In genomic region chr1:159916240-159917051, GRCh38 we compare ENCODE assay signal across 8 cellular contexts. TPM values are rescaled to one million over a fixed set of nuclear protein-coding genes. Genes with fewer than 3 reads are reported as not detected.
DNase-seq lines count a peak whose midpoint lies in the region; ATAC-seq, FAIRE-seq and TF ChIP-seq lines count a peak whose summit lies in the region.

No MANE protein-coding gene starts in this region.

- POLR2A ChIA-PET in CD8-positive, alpha-beta T cell (lab: Charles Lee), result no interaction called here
- POLR2A ChIA-PET in K562 (lab: Yijun Ruan, JAX), result interaction anchor here (0.6 to 4.1 kb wide), 10 partner anchors 8 to 748 kb away, joined by 3 to 35 read pairs (median 6); partner anchors contain the start of gene TAGLN2

- intact Hi-C loops in CD8-positive, alpha-beta T cell (cut with DNase I, micrococcal nuclease), result no loop called here
- intact Hi-C loops in K562 (cut with micrococcal nuclease), result no loop called here
- intact Hi-C loops in left lung (cut with DNase I), result no loop called here
- intact Hi-C loops in gastrocnemius medialis (cut with DNase I; ENCODE audit: low total_unique reads), result no loop called here

- no peaks in the 10 kb centered on the region for H3K27me3 ChIP-seq in CD8-positive, alpha-beta T cell (ENCODE audit: insufficient read depth, low read length)
- H3K27me3 ChIP-seq in HUES64 (ENCODE audit: insufficient read depth, low read length) (no peaks in the 10 kb centered on the region), K562 (ENCODE audit: control insufficient read depth in 2 of 2, insufficient read depth in 2 of 2, low read length in 2 of 2) (no peaks in the 10 kb centered on the region), left lung (no peaks in the 10 kb centered on the region), gastrocnemius medialis (no peaks in the 10 kb centered on the region)

- no peak for TF ChIP-seq EP300 in K562 (IDR thresholded peaks at IDR 0.05; ENCODE audit: low read length)

- TF ChIP-seq CTCF in CD8-positive, alpha-beta T cell (IDR thresholded peaks at IDR 0.05), result no peak
- TF ChIP-seq CTCF in K562 (IDR thresholded peaks at IDR 0.05 in 2 of 3, conservative IDR thresholded peaks at IDR 0.05 in 1 of 3; ENCODE audit: insufficient read depth in 2 of 3, low read depth in 1 of 3, low read length in 3 of 3) (no peak), left lung (IDR thresholded peaks at IDR 0.05) (no peak), gastrocnemius medialis (IDR thresholded peaks at IDR 0.05 in 4 of 5, conservative IDR thresholded peaks at IDR 0.05 in 1 of 5) (no peak)

- in situ Hi-C loops in K562 (cut with MboI), result no loop called here
- in situ Hi-C loops in gastrocnemius medialis (cut with MboI; ENCODE audit: low sequenced_read_pairs in 4 of 4), result no loop called here

- no peak for FAIRE-seq in K562 (lab: Jason Lieb, UNC)

- peaks cover 66% of the 10 kb centered on the region for H3K4me1 Mint-ChIP-seq in CD8-positive, alpha-beta T cell (ENCODE audit: low read depth)

- H3K9ac ChIP-seq in HUES64 (ENCODE audit: low read depth, low read length) (peak overlapping the region; percentile 35; the same call in 1 of the 2 replicates), K562 (ENCODE audit: insufficient read depth in 1 of 2, low read depth in 2 of 2, low read length in 2 of 2) (peak overlapping the region in 1 of 2 experiments; percentile 54; a peak in 1 of 4 replicates)

- H3K4me1 ChIP-seq in CD8-positive, alpha-beta T cell (ENCODE audit: insufficient read depth, low read length), result peaks cover 24% of the 10 kb centered on the region
- H3K4me1 ChIP-seq in HUES64 (ENCODE audit: insufficient read depth, low read length) (peaks cover 34% of the 10 kb centered on the region), K562 (replicated peaks in 1 of 2; ENCODE audit: control insufficient read depth in 2 of 2, insufficient read depth in 2 of 2, low read length in 2 of 2) (peaks cover 9 to 14% of the 10 kb centered on the region in 2 experiments), left lung (peaks cover 19 to 84% of the 10 kb centered on the region in 2 donors), gastrocnemius medialis (peaks cover 15 to 32% of the 10 kb centered on the region in 2 donors)

- H3K4me3 Mint-ChIP-seq in CD8-positive, alpha-beta T cell, result no peak overlapping the region

- H3K27me3 Mint-ChIP-seq in CD8-positive, alpha-beta T cell (ENCODE audit: low read depth), result no peaks in the 10 kb centered on the region

- H3K9me3 ChIP-seq in CD8-positive, alpha-beta T cell (ENCODE audit: low read length), result no peaks in the 10 kb centered on the region
- H3K9me3 ChIP-seq in HUES64 (ENCODE audit: insufficient read depth, low read depth, low read length) (no peaks in the 10 kb centered on the region), K562 (replicated peaks; ENCODE audit: control insufficient read depth, insufficient read depth, low read depth, low read length) (no peaks in the 10 kb centered on the region), left lung (no peaks in the 10 kb centered on the region), gastrocnemius medialis (no peaks in the 10 kb centered on the region)

- no peak for ATAC-seq in CD8-positive, alpha-beta T cell
- ATAC-seq in K562, result peak; percentile 19
- ATAC-seq in left lung, result peak; percentile 1
- no peak for ATAC-seq in gastrocnemius medialis
- ATAC-seq in HG03342 (IDR thresholded peaks at IDR 0.05; ENCODE audit: unreplicated experiment), result no peak
- no peak for ATAC-seq in GM21367 (IDR thresholded peaks at IDR 0.05; ENCODE audit: unreplicated experiment)

- peak overlapping the region; percentile 15 for H3K27ac ChIP-seq in CD8-positive, alpha-beta T cell (ENCODE audit: low read depth, low read length)
- H3K27ac ChIP-seq in HUES64 (ENCODE audit: low read depth, low read length), result peak overlapping the region; percentile 70
- H3K27ac ChIP-seq in K562 (ENCODE audit: extremely low read depth, low read depth, low read length), result no peak overlapping the region
- peak overlapping the region; percentile 55 to 89 for H3K27ac ChIP-seq in left lung
- peak overlapping the region in 1 of 4 donors; percentile 18 for H3K27ac ChIP-seq in gastrocnemius medialis

- H3K9me1 ChIP-seq in K562 (ENCODE audit: control insufficient read depth, insufficient read depth, low read length), result peaks cover 10% of the 10 kb centered on the region

- H3K79me2 ChIP-seq in K562 (ENCODE audit: control insufficient read depth, insufficient read depth, low read length), result peaks cover 20% of the 10 kb centered on the region

- no peaks in the 10 kb centered on the region for H3K9me3 Mint-ChIP-seq in CD8-positive, alpha-beta T cell

- BruUV-seq in K562 (replicated peaks; lab: Mats Ljungman, UMichigan), result no TSS peak

- H3K36me3 Mint-ChIP-seq in CD8-positive, alpha-beta T cell, result peaks cover 60% of the 10 kb centered on the region

- CTCF ChIA-PET in CD8-positive, alpha-beta T cell (lab: Charles Lee), result interaction anchor here (1.1 to 2.8 kb wide), 3 partner anchors 20 to 117 kb away, joined by 4 to 10 read pairs (median 6); no protein-coding TSS in a partner anchor
- CTCF ChIA-PET in K562 (lab: Yijun Ruan, JAX; ENCODE audit: low intra/inter-chr PET ratio), result no interaction called here

- H3K4me3 ChIP-seq in CD8-positive, alpha-beta T cell (ENCODE audit: low read depth, low read length), result no peak overlapping the region
- H3K4me3 ChIP-seq in HUES64 (ENCODE audit: low read length) (no peak overlapping the region), K562 (no peak overlapping the region), left lung (no peak overlapping the region), gastrocnemius medialis (no peak overlapping the region)

- H3K4me2 ChIP-seq in K562 (ENCODE audit: insufficient read depth, low read length), result no peak overlapping the region

- peak overlapping the region; percentile 75 for H3K27ac Mint-ChIP-seq in CD8-positive, alpha-beta T cell

- H2AFZ ChIP-seq in K562 (ENCODE audit: low read depth, low read length), result no peak overlapping the region

- H3K36me3 ChIP-seq in CD8-positive, alpha-beta T cell (ENCODE audit: insufficient read depth, low read length), result peaks cover 30% of the 10 kb centered on the region
- H3K36me3 ChIP-seq in HUES64 (ENCODE audit: insufficient read depth, low read length), result peaks cover 33% of the 10 kb centered on the region
- peaks cover 54% of the 10 kb centered on the region for H3K36me3 ChIP-seq in K562 (ENCODE audit: control insufficient read depth, insufficient read depth, low read length)
- H3K36me3 ChIP-seq in left lung, result peaks cover 8 to 55% of the 10 kb centered on the region in 2 donors
- H3K36me3 ChIP-seq in gastrocnemius medialis, result peaks cover 0 to 14% of the 10 kb centered on the region in 2 donors

- TF ChIP-seq POLR2A in K562 (conservative IDR thresholded peaks at IDR 0.05) (no peak), gastrocnemius medialis (IDR thresholded peaks at IDR 0.05) (no peak)

- WGBS in HUES64, result 64% methylated on average over 8 of the region's 9 CpGs
- 67% methylated on average over 9 of the region's 9 CpGs for WGBS in K562 (ENCODE audit: insufficient coverage, low coverage, missing lambda C conversion rate)

- TF ChIP-seq RAD21 in K562 (CRISPR knock-in tag; conservative IDR thresholded peaks at IDR 0.05 in 1 of 2, IDR thresholded peaks at IDR 0.05 in 1 of 2), result no peak

- no peak for DNase-seq in CD8-positive, alpha-beta T cell
- DNase-seq in K562 (ENCODE audit: extremely low read depth in 1 of 4, low spot score in 3 of 4) (no peak), left lung (no peak), gastrocnemius medialis (no peak)
- DNase-seq in activated CD8-positive, alpha-beta memory T cell treated with anti-CD3 and anti-CD28 coated beads, Interleukin-2, amount 50 U/mL, for 48 hours, result no peak

- peaks cover 15% of the 10 kb centered on the region for H4K20me1 ChIP-seq in K562 (replicated peaks; ENCODE audit: control insufficient read depth, insufficient read depth, low read length)

RNA-seq across cellular contexts. Expression of gene TAGLN2, which starts 8.9 kb away (rescaled TPM):
- 100 to 1,000 TPM; 235 to 238 TPM for total RNA-seq in CD8-positive, alpha-beta T cell
- 50.9 TPM for polyA plus RNA-seq in HUES64 (2013, experiment 1 of 2)
- polyA plus RNA-seq in HUES64 (2013, experiment 2 of 2), result 46.5 TPM
- total RNA-seq in K562 (2011; cell fraction: chromatin; rRNA removed; ENCODE audit: low replicate concordance), result 38.5 and 101 TPM in 2 replicates
- 100 and 103 TPM in 2 replicates for total RNA-seq in K562 (2011; cell fraction: nucleolus; rRNA removed)
- total RNA-seq in K562 (2011; cell fraction: nucleoplasm; rRNA removed), result 95.8 and 128 TPM in 2 replicates
- total RNA-seq in K562 (2014; rRNA removed), result 456 and 502 TPM in 2 replicates
- total RNA-seq in K562 (2014; rRNA removed; fragmentation: Illumina TruSeq; extraction: Trizol), result 180 and 192 TPM in 2 replicates
- 247 and 249 TPM in 2 replicates for total RNA-seq in K562 (2015; rRNA removed; fragmentation: Illumina TruSeq; extraction: Trizol)
- 498 and 506 TPM in 2 replicates for total RNA-seq in K562 (2021)
- polyA plus RNA-seq in K562 (2011; rRNA removed), result 414 and 518 TPM in 2 replicates
- polyA plus RNA-seq in K562 (2011; cell fraction: cytosol; rRNA removed), result 883 and 1,031 TPM in 2 replicates
- 273 and 355 TPM in 2 replicates for polyA plus RNA-seq in K562 (2011; cell fraction: nucleus; rRNA removed)
- 571 and 615 TPM in 2 replicates for polyA plus RNA-seq in K562 (2012)
- polyA plus RNA-seq in K562 (2014; fragmentation: Illumina TruSeq; extraction: Trizol), result 565 and 573 TPM in 2 replicates
- 100 to 1,000 TPM; 334 to 683 TPM for polyA plus RNA-seq in K562 (2014; fragmentation: Nextera tagmentation; extraction: Ambion mirVana)
- polyA plus RNA-seq in K562 (2014; rRNA removed), result 455 and 456 TPM in 2 replicates
- polyA minus RNA-seq in K562 (2011; rRNA and poly(A)+ RNA removed), result 196 and 205 TPM in 2 replicates
- 239 and 243 TPM in 2 replicates for polyA minus RNA-seq in K562 (2011; cell fraction: cytosol; rRNA and poly(A)+ RNA removed)
- 47.4 and 74.8 TPM in 2 replicates for polyA minus RNA-seq in K562 (2011; cell fraction: nucleus; rRNA and poly(A)+ RNA removed)
- 100 to 1,000 TPM; 565 to 617 TPM for total RNA-seq in left lung
- total RNA-seq in gastrocnemius medialis, result 10 to 100 TPM; 28.8 to 48.2 (median 37.5) TPM

RNA-seq across cellular contexts. Expression of gene CFAP45, which starts 16.5 kb away (rescaled TPM):
- total RNA-seq in CD8-positive, alpha-beta T cell, result 1 to 10 TPM; 4.9 to 7.1 TPM
- polyA plus RNA-seq in HUES64 (2013, experiment 1 of 2), result not detected
- polyA plus RNA-seq in HUES64 (2013, experiment 2 of 2), result 0.38 TPM
- 1.8 and 2.4 TPM in 2 replicates for total RNA-seq in K562 (2011; cell fraction: chromatin; rRNA removed; ENCODE audit: low replicate concordance)
- total RNA-seq in K562 (2011; cell fraction: nucleolus; rRNA removed), result 0.33 and 1.1 TPM in 2 replicates
- total RNA-seq in K562 (2011; cell fraction: nucleoplasm; rRNA removed), result 1.2 and 2.4 TPM in 2 replicates
- 1.2 and 1.5 TPM in 2 replicates for total RNA-seq in K562 (2014; rRNA removed)
- total RNA-seq in K562 (2014; rRNA removed; fragmentation: Illumina TruSeq; extraction: Trizol), result 1.2 and 1.7 TPM in 2 replicates
- total RNA-seq in K562 (2015; rRNA removed; fragmentation: Illumina TruSeq; extraction: Trizol), result 0.94 and 1.4 TPM in 2 replicates
- total RNA-seq in K562 (2021), result 0.72 and 1.6 TPM in 2 replicates
- polyA plus RNA-seq in K562 (2011; rRNA removed), result 0.85 and 1.5 TPM in 2 replicates
- polyA plus RNA-seq in K562 (2011; cell fraction: cytosol; rRNA removed), result 0.43 and 0.59 TPM in 2 replicates
- polyA plus RNA-seq in K562 (2011; cell fraction: nucleus; rRNA removed), result 0.97 and 1.1 TPM in 2 replicates
- 0.91 and 1.0 TPM in 2 replicates for polyA plus RNA-seq in K562 (2012)
- 1.6 and 2.0 TPM in 2 replicates for polyA plus RNA-seq in K562 (2014; fragmentation: Illumina TruSeq; extraction: Trizol)
- polyA plus RNA-seq in K562 (2014; fragmentation: Nextera tagmentation; extraction: Ambion mirVana), result 1 to 10 TPM in 1 of 2 experiments, under 1 TPM in 1; 0.65 to 1.3 TPM
- polyA plus RNA-seq in K562 (2014; rRNA removed), result 1.0 and 2.4 TPM in 2 replicates
- polyA minus RNA-seq in K562 (2011; rRNA and poly(A)+ RNA removed), result 1.6 and 1.8 TPM in 2 replicates
- 0.48 and 0.91 TPM in 2 replicates for polyA minus RNA-seq in K562 (2011; cell fraction: cytosol; rRNA and poly(A)+ RNA removed)
- polyA minus RNA-seq in K562 (2011; cell fraction: nucleus; rRNA and poly(A)+ RNA removed), result 0.40 and 0.89 TPM in 2 replicates
- 1 to 10 TPM; 1.1 to 4.7 TPM for total RNA-seq in left lung
- total RNA-seq in gastrocnemius medialis, result not detected

RNA-seq across cellular contexts. Expression of gene IGSF9, which starts 29.0 kb away (rescaled TPM):
- not detected for total RNA-seq in CD8-positive, alpha-beta T cell
- 14.7 TPM for polyA plus RNA-seq in HUES64 (2013, experiment 1 of 2)
- polyA plus RNA-seq in HUES64 (2013, experiment 2 of 2), result 12.9 TPM
- 0.28 TPM in 1 of 2 replicates, not detected in the other for total RNA-seq in K562 (2011; cell fraction: chromatin; rRNA removed; ENCODE audit: low replicate concordance)
- 0.13 and 0.17 TPM in 2 replicates for total RNA-seq in K562 (2011; cell fraction: nucleolus; rRNA removed)
- total RNA-seq in K562 (2011; cell fraction: nucleoplasm; rRNA removed), result 0.15 and 0.29 TPM in 2 replicates
- total RNA-seq in K562 (2014; rRNA removed), result 0.09 and 0.24 TPM in 2 replicates
- 0.04 TPM in 1 of 2 replicates, not detected in the other for total RNA-seq in K562 (2014; rRNA removed; fragmentation: Illumina TruSeq; extraction: Trizol)
- total RNA-seq in K562 (2015; rRNA removed; fragmentation: Illumina TruSeq; extraction: Trizol), result 0.04 and 0.08 TPM in 2 replicates
- 0.29 and 0.34 TPM in 2 replicates for total RNA-seq in K562 (2021)
- polyA plus RNA-seq in K562 (2011; rRNA removed), result 0.03 and 0.09 TPM in 2 replicates
- 0.07 and 0.12 TPM in 2 replicates for polyA plus RNA-seq in K562 (2011; cell fraction: cytosol; rRNA removed)
- polyA plus RNA-seq in K562 (2011; cell fraction: nucleus; rRNA removed), result 0.38 TPM in 2 replicates
- 0.18 and 0.26 TPM in 2 replicates for polyA plus RNA-seq in K562 (2012)
- 0.19 and 0.22 TPM in 2 replicates for polyA plus RNA-seq in K562 (2014; fragmentation: Illumina TruSeq; extraction: Trizol)
- under 1 TPM in 1 of 2 experiments, not detected in 1; 0.04 TPM for polyA plus RNA-seq in K562 (2014; fragmentation: Nextera tagmentation; extraction: Ambion mirVana)
- polyA plus RNA-seq in K562 (2014; rRNA removed), result 0.25 and 0.31 TPM in 2 replicates
- polyA minus RNA-seq in K562 (2011; rRNA and poly(A)+ RNA removed), result 0.07 TPM in 1 of 2 replicates, not detected in the other
- 0.19 TPM in 1 of 2 replicates, not detected in the other for polyA minus RNA-seq in K562 (2011; cell fraction: cytosol; rRNA and poly(A)+ RNA removed)
- polyA minus RNA-seq in K562 (2011; cell fraction: nucleus; rRNA and poly(A)+ RNA removed), result 0.11 and 0.13 TPM in 2 replicates
- 1 to 10 TPM; 2.8 to 3.0 TPM for total RNA-seq in left lung
- under 1 TPM in 2 of 4 donors, not detected in 2; 0.10 to 0.11 TPM for total RNA-seq in gastrocnemius medialis

RNA-seq across cellular contexts. Expression of gene SLAMF9, which starts 37.6 kb away (rescaled TPM):
- not detected for total RNA-seq in CD8-positive, alpha-beta T cell
- polyA plus RNA-seq in HUES64 (2013, experiment 1 of 2), result not detected
- not detected for polyA plus RNA-seq in HUES64 (2013, experiment 2 of 2)
- not detected in 2 replicates for total RNA-seq in K562 (2011; cell fraction: chromatin; rRNA removed; ENCODE audit: low replicate concordance)
- not detected in 2 replicates for total RNA-seq in K562 (2011; cell fraction: nucleolus; rRNA removed)
- total RNA-seq in K562 (2011; cell fraction: nucleoplasm; rRNA removed), result not detected in 2 replicates
- not detected in 2 replicates for total RNA-seq in K562 (2014; rRNA removed)
- total RNA-seq in K562 (2014; rRNA removed; fragmentation: Illumina TruSeq; extraction: Trizol), result not detected in 2 replicates
- total RNA-seq in K562 (2015; rRNA removed; fragmentation: Illumina TruSeq; extraction: Trizol), result not detected in 2 replicates
- total RNA-seq in K562 (2021), result not detected in 2 replicates
- 0.13 TPM in 1 of 2 replicates, not detected in the other for polyA plus RNA-seq in K562 (2011; rRNA removed)
- not detected in 2 replicates for polyA plus RNA-seq in K562 (2011; cell fraction: cytosol; rRNA removed)
- not detected in 2 replicates for polyA plus RNA-seq in K562 (2011; cell fraction: nucleus; rRNA removed)
- polyA plus RNA-seq in K562 (2012), result 0.19 TPM in 1 of 2 replicates, not detected in the other
- polyA plus RNA-seq in K562 (2014; fragmentation: Illumina TruSeq; extraction: Trizol), result 0.25 TPM in 1 of 2 replicates, not detected in the other
- polyA plus RNA-seq in K562 (2014; fragmentation: Nextera tagmentation; extraction: Ambion mirVana), result under 1 TPM in 1 of 2 experiments, not detected in 1; 0.21 TPM
- not detected in 2 replicates for polyA plus RNA-seq in K562 (2014; rRNA removed)
- polyA minus RNA-seq in K562 (2011; rRNA and poly(A)+ RNA removed), result not detected in 2 replicates
- not detected in 2 replicates for polyA minus RNA-seq in K562 (2011; cell fraction: cytosol; rRNA and poly(A)+ RNA removed)
- not detected in 2 replicates for polyA minus RNA-seq in K562 (2011; cell fraction: nucleus; rRNA and poly(A)+ RNA removed)
- not detected for total RNA-seq in left lung
- total RNA-seq in gastrocnemius medialis, result not detected

RNA-seq across cellular contexts. Expression of gene VSIG8, which starts 54.0 kb away (rescaled TPM):
- not detected for total RNA-seq in CD8-positive, alpha-beta T cell
- not detected for polyA plus RNA-seq in HUES64 (2013, experiment 1 of 2)
- not detected for polyA plus RNA-seq in HUES64 (2013, experiment 2 of 2)
- not detected in 2 replicates for total RNA-seq in K562 (2011; cell fraction: chromatin; rRNA removed; ENCODE audit: low replicate concordance)
- not detected in 2 replicates for total RNA-seq in K562 (2011; cell fraction: nucleolus; rRNA removed)
- total RNA-seq in K562 (2011; cell fraction: nucleoplasm; rRNA removed), result not detected in 2 replicates
- total RNA-seq in K562 (2014; rRNA removed) (not detected in 2 replicates), K562 (2014; rRNA removed; fragmentation: Illumina TruSeq; extraction: Trizol) (not detected in 2 replicates), K562 (2015; rRNA removed; fragmentation: Illumina TruSeq; extraction: Trizol) (not detected in 2 replicates), K562 (2021) (not detected in 2 replicates), left lung (not detected), gastrocnemius medialis (not detected)
- polyA plus RNA-seq in K562 (2011; rRNA removed) (0.05 TPM in 1 of 2 replicates, not detected in the other), K562 (2014; fragmentation: Illumina TruSeq; extraction: Trizol) (not detected in 2 replicates), K562 (2014; fragmentation: Nextera tagmentation; extraction: Ambion mirVana) (not detected), K562 (2014; rRNA removed) (not detected in 2 replicates)
- 0.07 TPM in 1 of 2 replicates, not detected in the other for polyA plus RNA-seq in K562 (2011; cell fraction: cytosol; rRNA removed)
- polyA plus RNA-seq in K562 (2011; cell fraction: nucleus; rRNA removed), result 0.10 TPM in 1 of 2 replicates, not detected in the other
- polyA plus RNA-seq in K562 (2012), result not detected in 2 replicates
- not detected in 2 replicates for polyA minus RNA-seq in K562 (2011; rRNA and poly(A)+ RNA removed)
- polyA minus RNA-seq in K562 (2011; cell fraction: cytosol; rRNA and poly(A)+ RNA removed), result not detected in 2 replicates
- not detected in 2 replicates for polyA minus RNA-seq in K562 (2011; cell fraction: nucleus; rRNA and poly(A)+ RNA removed)

Comparison
In these comparisons a context has a peak if more than half of its experiments do, and no peak if none do; other contexts are left out.
1. ATAC-seq: peak in K562 (single experiment) and left lung (single experiment); none in CD8-positive, alpha-beta T cell (single experiment), gastrocnemius medialis (0 of 2), HG03342 (single experiment) and GM21367 (single experiment).